ENCODE assay signal across 1 cellular context in genomic region chr19:1123885-1124677, GRCh38.
TF ChIP-seq lines count a peak whose summit lies in the region.

No MANE protein-coding gene starts in this region.

TF ChIP-seq in GM23338, 12 proteins besides CTCF, POLR2A, EP300 and RAD21 (continued from another document):
- TF ChIP-seq ETS1 (IDR thresholded peaks at IDR 0.05) (no peak), ZNF462 (CRISPR knock-in tag; IDR thresholded peaks at IDR 0.05) (no peak)
